23 cellular contexts compared by ENCODE assay signal in genomic region chr1:27346357-27346756, GRCh38. TPM values are rescaled to one million over a fixed set of nuclear protein-coding genes. Genes with fewer than 3 reads are reported as not detected.
"Had no signal": no experiment of that assay in that cellular context is flagged by ENCODE, and none has a peak within 500 bp of the region (broad histone marks: within the 10 kb centered on the region; RNA-seq: fewer than 3 reads in every experiment).

No MANE protein-coding gene starts in this region.

- H3K36me3 ChIP-seq: brain microvascular endothelial cell, right lobe of liver, SJSA1, suprapubic skin had no signal

- H3K27me3 ChIP-seq: brain microvascular endothelial cell, right lobe of liver, SJSA1, suprapubic skin, upper lobe of left lung had no signal

- H3K4me3 Mint-ChIP-seq: activated CD4-positive, alpha-beta memory T cell treated with anti-CD3 and anti-CD28 coated beads, Interleukin-2, amount 10 ng/mL, durations not matched to agents 7 days and 5 days; endodermal cell; mesothelial cell of epicardium had no signal

- H3K9me3 Mint-ChIP-seq: activated CD4-positive, alpha-beta memory T cell treated with anti-CD3 and anti-CD28 coated beads, Interleukin-2, amount 10 ng/mL, durations not matched to agents 7 days and 5 days; activated T-helper 17 cell treated with anti-CD3 and anti-CD28 coated beads, Interleukin-2, amount 50 U/mL, for 72 hours; mesothelial cell of epicardium had no signal

- H3K27ac ChIP-seq: brain microvascular endothelial cell, right lobe of liver, SJSA1, suprapubic skin, upper lobe of left lung had no signal

- DNase-seq: activated CD4-positive, alpha-beta memory T cell treated with anti-CD3 and anti-CD28 coated beads, Interleukin-2, amount 10 ng/mL, durations not matched to agents 7 days and 5 days; activated CD8-positive, alpha-beta memory T cell treated with anti-CD3 and anti-CD28 coated beads, Interleukin-2, amount 50 U/mL, for 48 hours; activated naive CD4-positive, alpha-beta T cell treated with anti-CD3 and anti-CD28 coated beads, Interleukin-2, amount 50 U/mL, for 16 hours; amygdala; brain microvascular endothelial cell; cerebellar nuclear complex; dermis blood vessel endothelial cell; hypothalamus; nucleus accumbens; right lobe of liver; spleen; stimulated activated CD4-positive, alpha-beta T cell treated with anti-CD3 and anti-CD28 coated beads, Interleukin-1b, Interleukin-23, amount 100 ng/mL, for 48 hours; stimulated activated naive CD4-positive, alpha-beta T cell; SW 1271; upper lobe of left lung had no signal

- H3K27me3 Mint-ChIP-seq: activated CD4-positive, alpha-beta memory T cell treated with anti-CD3 and anti-CD28 coated beads, Interleukin-2, amount 10 ng/mL, durations not matched to agents 7 days and 5 days; activated T-helper 17 cell treated with anti-CD3 and anti-CD28 coated beads, Interleukin-2, amount 50 U/mL, for 72 hours had no signal

- H3K4me3 ChIP-seq: right lobe of liver, SJSA1, spleen, suprapubic skin, upper lobe of left lung had no signal

- H3K27ac Mint-ChIP-seq: activated CD4-positive, alpha-beta memory T cell treated with anti-CD3 and anti-CD28 coated beads, Interleukin-2, amount 10 ng/mL, durations not matched to agents 7 days and 5 days; mesothelial cell of epicardium had no signal

- H3K9me3 ChIP-seq: right lobe of liver, SJSA1, spleen, suprapubic skin, upper lobe of left lung had no signal

- ATAC-seq: activated T-helper 17 cell treated with anti-CD3 and anti-CD28 coated beads, Interleukin-2, amount 50 U/mL, for 72 hours; right lobe of liver had no signal

RNA-seq across cellular contexts. Expression of gene SYTL1, which starts 4.5 kb away (rescaled TPM):
- total RNA-seq: dermis blood vessel endothelial cell, myocyte had no signal

RNA-seq across cellular contexts. Expression of gene FCN3, which starts 28.3 kb away (rescaled TPM):
- total RNA-seq: activated CD4-positive, alpha-beta memory T cell treated with anti-CD3 and anti-CD28 coated beads, Interleukin-2, amount 10 ng/mL, durations not matched to agents 7 days and 5 days; activated T-helper 17 cell treated with anti-CD3 and anti-CD28 coated beads, Interleukin-2, amount 50 U/mL, for 72 hours; dermis blood vessel endothelial cell; glomerular endothelial cell; myocyte; progenitor cell of endocrine pancreas; SJSA1 had no signal

RNA-seq across cellular contexts. Expression of gene CD164L2, which starts 36.8 kb away (rescaled TPM):
- total RNA-seq: activated CD4-positive, alpha-beta memory T cell treated with anti-CD3 and anti-CD28 coated beads, Interleukin-2, amount 10 ng/mL, durations not matched to agents 7 days and 5 days; activated T-helper 17 cell treated with anti-CD3 and anti-CD28 coated beads, Interleukin-2, amount 50 U/mL, for 72 hours; dermis blood vessel endothelial cell; glomerular endothelial cell; myocyte; progenitor cell of endocrine pancreas; SJSA1; spleen had no signal
